Comparison of ENCODE assay signal across 8 cellular contexts in the genomic region with DNA sequence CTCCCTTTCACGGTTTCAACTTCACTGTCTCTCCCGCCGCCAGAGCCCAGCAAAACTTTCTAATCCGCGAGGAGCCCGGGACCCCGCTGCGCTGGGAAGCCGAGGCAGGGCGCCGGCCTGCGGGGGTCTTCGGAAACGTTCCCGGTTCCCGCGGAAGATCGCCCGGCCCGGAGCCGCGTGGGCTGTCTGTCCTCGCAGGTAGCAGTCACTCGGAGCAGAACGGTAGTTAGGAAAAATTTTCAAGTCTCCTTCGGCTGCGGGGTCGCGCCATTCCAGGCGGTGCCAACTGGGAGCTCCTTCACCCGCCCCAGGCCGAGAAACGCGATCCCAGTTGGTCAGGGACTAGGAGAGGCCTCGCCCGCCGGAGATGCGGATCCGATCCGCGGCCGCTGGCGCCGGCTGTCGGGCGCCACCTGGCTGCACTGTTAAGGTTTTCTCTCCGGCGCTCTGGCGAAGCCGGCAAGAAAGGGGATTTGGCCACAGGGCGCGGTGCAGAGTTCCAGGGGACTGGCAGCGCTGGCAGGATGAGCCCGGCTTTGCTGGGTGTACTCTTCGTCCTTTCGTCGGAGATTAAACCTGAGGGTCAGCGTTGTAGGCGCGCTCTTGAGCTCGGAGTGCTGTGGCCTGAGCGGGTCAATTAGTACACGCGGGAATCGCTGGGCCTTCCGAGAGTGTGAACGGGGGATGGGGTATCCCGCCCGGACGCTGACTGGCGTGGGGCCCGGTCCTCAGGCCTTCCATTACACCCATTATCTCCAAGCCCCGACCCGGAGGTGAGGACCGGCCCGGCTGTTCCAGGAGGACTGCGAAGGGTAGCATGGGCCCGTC.
DNase-seq lines count a peak whose midpoint lies in the region; ATAC-seq and TF ChIP-seq lines count a peak whose summit lies in the region.

No MANE protein-coding gene starts in this region.

- H3K36me3 Mint-ChIP-seq in IgD-negative memory B cell, result no peaks in the 10 kb centered on the region

- H3K4me1 ChIP-seq in neuron (ENCODE audit: insufficient read depth, low read length), result peaks cover 8% of the 10 kb centered on the region

- no peak for DNase-seq in SK-N-MC (ENCODE audit: low read depth, low spot score)
- peak; percentile 65 for DNase-seq in activated naive CD4-positive, alpha-beta T cell treated with anti-CD3 and anti-CD28 coated beads, Interleukin-2, amount 50 U/mL, for 16 hours
- peak; percentile 59 for DNase-seq in germinal center (ENCODE audit: low spot score)
- DNase-seq in stimulated activated naive CD8-positive, alpha-beta T cell treated with anti-CD3 and anti-CD28 coated beads, Interleukin-15, amount 100 ng/mL, for 72 hours, result peak; percentile 48 to 52

- H3K27ac ChIP-seq in SK-N-MC, result no peak overlapping the region

- peaks cover 6 to 13% (median 8%) of the 10 kb centered on the region in 3 donors for H3K4me1 Mint-ChIP-seq in IgD-negative memory B cell
- peaks cover 17% of the 10 kb centered on the region for H3K4me1 Mint-ChIP-seq in stimulated activated naive CD8-positive, alpha-beta T cell treated with anti-CD3 and anti-CD28 coated beads, Interleukin-15, amount 100 ng/mL, for 72 hours

- H3K36me3 ChIP-seq in SK-N-MC (ENCODE audit: insufficient read depth, low read length) (no peaks in the 10 kb centered on the region), neuron (ENCODE audit: insufficient read depth, low read length) (no peaks in the 10 kb centered on the region)

- peak overlapping the region; percentile 83 for H2AFZ ChIP-seq in neuron (ENCODE audit: low read depth, low read length)

- TF ChIP-seq CTCF in GM12874 (IDR thresholded peaks at IDR 0.05; ENCODE audit: insufficient read depth, low read depth, low read length), result peak; percentile 72

- peak overlapping the region; percentile 37 for H3K9ac ChIP-seq in SK-N-MC (ENCODE audit: insufficient read length)

- H3K4me3 ChIP-seq in SK-N-MC (peak overlapping the region; percentile 66), neuron (ENCODE audit: low read length) (peak overlapping the region; percentile 44)

- H3K4me3 Mint-ChIP-seq in IgD-negative memory B cell, result peak overlapping the region; percentile 43 to 90 (median 80)
- peak overlapping the region; percentile 80 to 86 for H3K4me3 Mint-ChIP-seq in stimulated activated naive CD8-positive, alpha-beta T cell treated with anti-CD3 and anti-CD28 coated beads, Interleukin-15, amount 100 ng/mL, for 72 hours

- peaks cover 14% of the 10 kb centered on the region for H3K27me3 ChIP-seq in neuron (ENCODE audit: insufficient read depth, low read length)

- H3K9me3 Mint-ChIP-seq in IgD-negative memory B cell, result no peaks in the 10 kb centered on the region
- no peaks in the 10 kb centered on the region for H3K9me3 Mint-ChIP-seq in stimulated activated naive CD8-positive, alpha-beta T cell treated with anti-CD3 and anti-CD28 coated beads, Interleukin-15, amount 100 ng/mL, for 72 hours

- H3K9me3 ChIP-seq in SK-N-MC (ENCODE audit: low read depth, low read length), result no peaks in the 10 kb centered on the region
- H3K9me3 ChIP-seq in neuron (ENCODE audit: low read length), result no peaks in the 10 kb centered on the region

- H3K27ac Mint-ChIP-seq in IgD-negative memory B cell, result peak overlapping the region in 2 of 3 donors; percentile 50 to 51
- no peak overlapping the region for H3K27ac Mint-ChIP-seq in stimulated activated naive CD8-positive, alpha-beta T cell treated with anti-CD3 and anti-CD28 coated beads, Interleukin-15, amount 100 ng/mL, for 72 hours

- ATAC-seq in stimulated activated naive CD8-positive, alpha-beta T cell treated with anti-CD3 and anti-CD28 coated beads, Interleukin-15, amount 100 ng/mL, for 72 hours, result peak; percentile 86
- no peak for ATAC-seq in HG03039 (IDR thresholded peaks at IDR 0.05; ENCODE audit: unreplicated experiment)

- H3K27me3 Mint-ChIP-seq in IgD-negative memory B cell, result peaks cover 17% of the 10 kb centered on the region
- peaks cover 54% of the 10 kb centered on the region for H3K27me3 Mint-ChIP-seq in stimulated activated naive CD8-positive, alpha-beta T cell treated with anti-CD3 and anti-CD28 coated beads, Interleukin-15, amount 100 ng/mL, for 72 hours

Comparison
In these comparisons a context has a peak if more than half of its experiments do, and no peak if none do; other contexts are left out.
1. H3K27ac Mint-ChIP-seq: peak in IgD-negative memory B cell (2 of 3); none in stimulated activated naive CD8-positive, alpha-beta T cell treated with anti-CD3 and anti-CD28 coated beads, Interleukin-15, amount 100 ng/mL, for 72 hours (0 of 2).